ENCODE assay signal across 1 cellular context in the genomic region with DNA sequence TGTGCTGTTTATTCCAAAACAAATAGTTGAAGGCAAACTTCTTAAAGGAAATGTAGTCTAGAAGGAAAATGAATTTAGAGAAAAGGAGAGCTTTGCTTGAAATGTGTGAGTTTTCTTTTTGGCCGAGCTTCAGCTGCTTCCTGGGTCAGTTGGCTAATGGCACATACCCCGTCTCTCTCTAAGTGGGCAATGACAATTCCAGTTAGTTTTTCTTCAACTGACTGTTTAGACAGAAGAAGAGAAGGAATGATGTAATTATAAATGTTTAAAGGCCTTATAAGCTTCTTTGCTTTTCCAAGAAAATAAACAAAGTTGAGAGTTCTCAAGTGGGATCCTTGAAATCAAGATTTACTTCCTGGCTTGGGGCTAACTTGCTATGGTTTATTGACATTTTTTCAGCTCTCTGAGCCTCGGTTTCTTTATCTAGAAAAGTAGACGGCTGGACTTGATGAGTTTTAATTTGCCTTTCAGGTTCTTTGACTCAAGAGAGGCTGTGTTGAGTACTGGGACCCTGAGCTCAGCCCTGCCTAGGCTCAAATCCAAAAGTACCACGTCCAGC.
TF ChIP-seq lines count a peak whose summit lies in the region.

No MANE protein-coding gene starts in this region.

TF ChIP-seq in GM23338, 12 proteins besides CTCF, POLR2A, EP300 and RAD21 (continued from another document):
- TF ChIP-seq, protein P1, sequence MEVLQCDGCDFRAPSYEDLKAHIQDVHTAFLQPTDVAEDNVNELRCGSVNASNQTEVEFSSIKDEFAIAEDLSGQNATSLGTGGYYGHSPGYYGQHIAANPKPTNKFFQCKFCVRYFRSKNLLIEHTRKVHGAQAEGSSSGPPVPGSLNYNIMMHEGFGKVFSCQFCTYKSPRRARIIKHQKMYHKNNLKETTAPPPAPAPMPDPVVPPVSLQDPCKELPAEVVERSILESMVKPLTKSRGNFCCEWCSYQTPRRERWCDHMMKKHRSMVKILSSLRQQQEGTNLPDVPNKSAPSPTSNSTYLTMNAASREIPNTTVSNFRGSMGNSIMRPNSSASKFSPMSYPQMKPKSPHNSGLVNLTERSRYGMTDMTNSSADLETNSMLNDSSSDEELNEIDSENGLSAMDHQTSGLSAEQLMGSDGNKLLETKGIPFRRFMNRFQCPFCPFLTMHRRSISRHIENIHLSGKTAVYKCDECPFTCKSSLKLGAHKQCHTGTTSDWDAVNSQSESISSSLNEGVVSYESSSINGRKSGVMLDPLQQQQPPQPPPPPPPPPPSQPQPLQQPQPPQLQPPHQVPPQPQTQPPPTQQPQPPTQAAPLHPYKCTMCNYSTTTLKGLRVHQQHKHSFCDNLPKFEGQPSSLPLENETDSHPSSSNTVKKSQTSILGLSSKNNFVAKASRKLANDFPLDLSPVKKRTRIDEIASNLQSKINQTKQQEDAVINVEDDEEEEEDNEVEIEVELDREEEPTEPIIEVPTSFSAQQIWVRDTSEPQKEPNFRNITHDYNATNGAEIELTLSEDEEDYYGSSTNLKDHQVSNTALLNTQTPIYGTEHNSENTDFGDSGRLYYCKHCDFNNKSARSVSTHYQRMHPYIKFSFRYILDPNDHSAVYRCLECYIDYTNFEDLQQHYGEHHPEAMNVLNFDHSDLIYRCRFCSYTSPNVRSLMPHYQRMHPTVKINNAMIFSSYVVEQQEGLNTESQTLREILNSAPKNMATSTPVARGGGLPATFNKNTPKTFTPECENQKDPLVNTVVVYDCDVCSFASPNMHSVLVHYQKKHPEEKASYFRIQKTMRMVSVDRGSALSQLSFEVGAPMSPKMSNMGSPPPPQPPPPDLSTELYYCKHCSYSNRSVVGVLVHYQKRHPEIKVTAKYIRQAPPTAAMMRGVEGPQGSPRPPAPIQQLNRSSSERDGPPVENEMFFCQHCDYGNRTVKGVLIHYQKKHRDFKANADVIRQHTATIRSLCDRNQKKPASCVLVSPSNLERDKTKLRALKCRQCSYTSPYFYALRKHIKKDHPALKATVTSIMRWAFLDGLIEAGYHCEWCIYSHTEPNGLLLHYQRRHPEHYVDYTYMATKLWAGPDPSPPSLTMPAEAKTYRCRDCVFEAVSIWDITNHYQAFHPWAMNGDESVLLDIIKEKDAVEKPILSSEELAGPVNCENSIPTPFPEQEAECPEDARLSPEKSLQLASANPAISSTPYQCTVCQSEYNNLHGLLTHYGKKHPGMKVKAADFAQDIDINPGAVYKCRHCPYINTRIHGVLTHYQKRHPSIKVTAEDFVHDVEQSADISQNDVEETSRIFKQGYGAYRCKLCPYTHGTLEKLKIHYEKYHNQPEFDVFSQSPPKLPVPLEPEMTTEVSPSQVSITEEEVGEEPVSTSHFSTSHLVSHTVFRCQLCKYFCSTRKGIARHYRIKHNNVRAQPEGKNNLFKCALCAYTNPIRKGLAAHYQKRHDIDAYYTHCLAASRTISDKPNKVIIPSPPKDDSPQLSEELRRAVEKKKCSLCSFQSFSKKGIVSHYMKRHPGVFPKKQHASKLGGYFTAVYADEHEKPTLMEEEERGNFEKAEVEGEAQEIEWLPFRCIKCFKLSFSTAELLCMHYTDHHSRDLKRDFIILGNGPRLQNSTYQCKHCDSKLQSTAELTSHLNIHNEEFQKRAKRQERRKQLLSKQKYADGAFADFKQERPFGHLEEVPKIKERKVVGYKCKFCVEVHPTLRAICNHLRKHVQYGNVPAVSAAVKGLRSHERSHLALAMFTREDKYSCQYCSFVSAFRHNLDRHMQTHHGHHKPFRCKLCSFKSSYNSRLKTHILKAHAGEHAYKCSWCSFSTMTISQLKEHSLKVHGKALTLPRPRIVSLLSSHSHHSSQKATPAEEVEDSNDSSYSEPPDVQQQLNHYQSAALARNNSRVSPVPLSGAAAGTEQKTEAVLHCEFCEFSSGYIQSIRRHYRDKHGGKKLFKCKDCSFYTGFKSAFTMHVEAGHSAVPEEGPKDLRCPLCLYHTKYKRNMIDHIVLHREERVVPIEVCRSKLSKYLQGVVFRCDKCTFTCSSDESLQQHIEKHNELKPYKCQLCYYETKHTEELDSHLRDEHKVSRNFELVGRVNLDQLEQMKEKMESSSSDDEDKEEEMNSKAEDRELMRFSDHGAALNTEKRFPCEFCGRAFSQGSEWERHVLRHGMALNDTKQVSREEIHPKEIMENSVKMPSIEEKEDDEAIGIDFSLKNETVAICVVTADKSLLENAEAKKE (CRISPR knock-in tag; IDR thresholded peaks at IDR 0.05): no peak
- TF ChIP-seq, protein P2, sequence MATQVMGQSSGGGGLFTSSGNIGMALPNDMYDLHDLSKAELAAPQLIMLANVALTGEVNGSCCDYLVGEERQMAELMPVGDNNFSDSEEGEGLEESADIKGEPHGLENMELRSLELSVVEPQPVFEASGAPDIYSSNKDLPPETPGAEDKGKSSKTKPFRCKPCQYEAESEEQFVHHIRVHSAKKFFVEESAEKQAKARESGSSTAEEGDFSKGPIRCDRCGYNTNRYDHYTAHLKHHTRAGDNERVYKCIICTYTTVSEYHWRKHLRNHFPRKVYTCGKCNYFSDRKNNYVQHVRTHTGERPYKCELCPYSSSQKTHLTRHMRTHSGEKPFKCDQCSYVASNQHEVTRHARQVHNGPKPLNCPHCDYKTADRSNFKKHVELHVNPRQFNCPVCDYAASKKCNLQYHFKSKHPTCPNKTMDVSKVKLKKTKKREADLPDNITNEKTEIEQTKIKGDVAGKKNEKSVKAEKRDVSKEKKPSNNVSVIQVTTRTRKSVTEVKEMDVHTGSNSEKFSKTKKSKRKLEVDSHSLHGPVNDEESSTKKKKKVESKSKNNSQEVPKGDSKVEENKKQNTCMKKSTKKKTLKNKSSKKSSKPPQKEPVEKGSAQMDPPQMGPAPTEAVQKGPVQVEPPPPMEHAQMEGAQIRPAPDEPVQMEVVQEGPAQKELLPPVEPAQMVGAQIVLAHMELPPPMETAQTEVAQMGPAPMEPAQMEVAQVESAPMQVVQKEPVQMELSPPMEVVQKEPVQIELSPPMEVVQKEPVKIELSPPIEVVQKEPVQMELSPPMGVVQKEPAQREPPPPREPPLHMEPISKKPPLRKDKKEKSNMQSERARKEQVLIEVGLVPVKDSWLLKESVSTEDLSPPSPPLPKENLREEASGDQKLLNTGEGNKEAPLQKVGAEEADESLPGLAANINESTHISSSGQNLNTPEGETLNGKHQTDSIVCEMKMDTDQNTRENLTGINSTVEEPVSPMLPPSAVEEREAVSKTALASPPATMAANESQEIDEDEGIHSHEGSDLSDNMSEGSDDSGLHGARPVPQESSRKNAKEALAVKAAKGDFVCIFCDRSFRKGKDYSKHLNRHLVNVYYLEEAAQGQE (IDR thresholded peaks at IDR 0.05; ENCODE audit: unreplicated experiment): no peak
- TF ChIP-seq, protein P3, sequence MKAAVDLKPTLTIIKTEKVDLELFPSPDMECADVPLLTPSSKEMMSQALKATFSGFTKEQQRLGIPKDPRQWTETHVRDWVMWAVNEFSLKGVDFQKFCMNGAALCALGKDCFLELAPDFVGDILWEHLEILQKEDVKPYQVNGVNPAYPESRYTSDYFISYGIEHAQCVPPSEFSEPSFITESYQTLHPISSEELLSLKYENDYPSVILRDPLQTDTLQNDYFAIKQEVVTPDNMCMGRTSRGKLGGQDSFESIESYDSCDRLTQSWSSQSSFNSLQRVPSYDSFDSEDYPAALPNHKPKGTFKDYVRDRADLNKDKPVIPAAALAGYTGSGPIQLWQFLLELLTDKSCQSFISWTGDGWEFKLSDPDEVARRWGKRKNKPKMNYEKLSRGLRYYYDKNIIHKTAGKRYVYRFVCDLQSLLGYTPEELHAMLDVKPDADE (IDR thresholded peaks at IDR 0.05): no peak
